In genomic region chr3:194138098-194138474, GRCh38 we compare ENCODE assay signal across 8 cellular contexts. TPM values are rescaled to one million over a fixed set of nuclear protein-coding genes. Genes with fewer than 3 reads are reported as not detected.
A peak's percentile ranks its signal among the peaks of the same experiment; 100 is the strongest.
DNase-seq lines count a peak whose midpoint lies in the region; ATAC-seq and TF ChIP-seq lines count a peak whose summit lies in the region.

No MANE protein-coding gene starts in this region.

- no peaks in the 10 kb centered on the region for H3K9me3 Mint-ChIP-seq in activated T-cell treated with anti-CD3 and anti-CD28 coated beads, Interleukin-2, amount 50 U/mL, for 72 hours
- no peaks in the 10 kb centered on the region for H3K9me3 Mint-ChIP-seq in type B pancreatic cell

- ATAC-seq in activated T-cell treated with anti-CD3 and anti-CD28 coated beads, Interleukin-2, amount 50 U/mL, for 72 hours (replicated peaks in 1 of 2), result no peak
- ATAC-seq in left colon, result no peak

- TF ChIP-seq POLR2A in lower leg skin (IDR thresholded peaks at IDR 0.05), result no peak

- intact Hi-C loops in ascending aorta (cut with DNase I) (loop anchor here (1.0 to 10.0 kb wide), 4 partner anchors 177 to 1757 kb away; partner anchors contain the start of gene ATP13A3), lower leg skin (cut with DNase I; ENCODE audit: low total_unique reads) (loop anchor here (5.0 to 10.0 kb wide), 2 partner anchors 177 to 356 kb away; no protein-coding TSS in a partner anchor), left colon (cut with DNase I, micrococcal nuclease) (loop anchor here (5.0 to 10.0 kb wide), 4 partner anchors 129 to 356 kb away; no protein-coding TSS in a partner anchor)

- TF ChIP-seq CTCF in ascending aorta (IDR thresholded peaks at IDR 0.05), result no peak
- no peak for TF ChIP-seq CTCF in lower leg skin (IDR thresholded peaks at IDR 0.05)
- TF ChIP-seq CTCF in type B pancreatic cell (conservative IDR thresholded peaks at IDR 0.05), result peak; percentile 37

- H3K4me1 ChIP-seq in ascending aorta, result peaks cover 9 to 36% of the 10 kb centered on the region in 2 donors

- no peaks in the 10 kb centered on the region for H3K27me3 ChIP-seq in ascending aorta

- H3K4me3 ChIP-seq in ascending aorta (peak overlapping the region; percentile 80 to 87), lower leg skin (ENCODE audit: low read depth, poor library complexity, severe bottlenecking) (peak overlapping the region; percentile 67)

- no peaks in the 10 kb centered on the region for H3K9me3 ChIP-seq in ascending aorta

- H3K36me3 ChIP-seq in ascending aorta, result no peaks in the 10 kb centered on the region

- H3K36me3 Mint-ChIP-seq in activated T-cell treated with anti-CD3 and anti-CD28 coated beads, Interleukin-2, amount 50 U/mL, for 72 hours (ENCODE audit: insufficient read depth in 2 of 2), result peaks cover 0 to 4% of the 10 kb centered on the region in 2 donors
- H3K36me3 Mint-ChIP-seq in type B pancreatic cell, result peaks cover 23% of the 10 kb centered on the region

- H3K4me1 Mint-ChIP-seq in activated T-cell treated with anti-CD3 and anti-CD28 coated beads, Interleukin-2, amount 50 U/mL, for 72 hours (ENCODE audit: low read depth), result peaks cover 51% of the 10 kb centered on the region
- peaks cover 35% of the 10 kb centered on the region for H3K4me1 Mint-ChIP-seq in type B pancreatic cell (ENCODE audit: unreplicated experiment)

- DNase-seq in activated T-cell treated with anti-CD3 and anti-CD28 coated beads, Interleukin-2, amount 50 U/mL, for 72 hours, result no peak
- DNase-seq in activated T-cell treated with anti-CD3 and anti-CD28 coated beads, Interleukin-2, amount 50 U/mL, for 48 hours, result no peak
- DNase-seq in ascending aorta (ENCODE audit: low spot score in 2 of 2), result no peak
- no peak for DNase-seq in lower leg skin (ENCODE audit: low spot score in 2 of 2)
- no peak for DNase-seq in type B pancreatic cell (ENCODE audit: extremely low spot score, unreplicated experiment)
- DNase-seq in left colon, result no peak
- DNase-seq in hepatic stellate cell (ENCODE audit: low spot score), result no peak
- no peak for DNase-seq in NCI-H226

- peaks cover 56% of the 10 kb centered on the region for H3K27me3 Mint-ChIP-seq in activated T-cell treated with anti-CD3 and anti-CD28 coated beads, Interleukin-2, amount 50 U/mL, for 72 hours (ENCODE audit: low read depth)
- peaks cover 7% of the 10 kb centered on the region for H3K27me3 Mint-ChIP-seq in type B pancreatic cell

- 19 to 25% methylated on average over 12 to 15 of the region's 15 CpGs for WGBS in lower leg skin, 2 donors

- H3K4me3 Mint-ChIP-seq in activated T-cell treated with anti-CD3 and anti-CD28 coated beads, Interleukin-2, amount 50 U/mL, for 72 hours, result peak overlapping the region; percentile 78 to 79
- H3K4me3 Mint-ChIP-seq in type B pancreatic cell, result peak overlapping the region; percentile 91

- H3K27ac Mint-ChIP-seq in activated T-cell treated with anti-CD3 and anti-CD28 coated beads, Interleukin-2, amount 50 U/mL, for 72 hours, result no peak overlapping the region
- peak overlapping the region; percentile 91 for H3K27ac Mint-ChIP-seq in type B pancreatic cell

- peak overlapping the region; percentile 92 to 96 for H3K27ac ChIP-seq in ascending aorta

RNA-seq across cellular contexts. Expression of gene HES1, which starts 2.1 kb away (rescaled TPM):
- total RNA-seq in activated T-cell treated with anti-CD3 and anti-CD28 coated beads, Interleukin-2, amount 50 U/mL, for 72 hours, result under 1 TPM; 0.81 to 0.91 TPM
- 22.6 TPM for total RNA-seq in ascending aorta
- total RNA-seq in lower leg skin, result 100 to 1,000 TPM; 145 to 366 (median 315) TPM
- 100 and 180 TPM in 2 replicates for total RNA-seq in type B pancreatic cell (ENCODE audit: low replicate concordance)
- 100 to 1,000 TPM in 1 of 2 donors, 10 to 100 TPM in 1; 98.7 to 147 TPM for total RNA-seq in left colon

Comparison
In these comparisons a context has a peak if more than half of its experiments do, and no peak if none do; other contexts are left out.
1. RNA of gene HES1, which starts 2.1 kb away (total RNA-seq): 145 to 366 TPM in lower leg skin, 98.7 to 147 TPM in left colon, 100 to 180 TPM in type B pancreatic cell and 22.6 TPM in ascending aorta (single experiment); 0.81 to 0.91 TPM in activated T-cell treated with anti-CD3 and anti-CD28 coated beads, Interleukin-2, amount 50 U/mL, for 72 hours; every median in the first group is over 10 times any median in the second.